In genomic region chr3:123370819-123371218, GRCh38 we compare ENCODE assay signal across 24 cellular contexts.
"Had no signal": no experiment of that assay in that cellular context is flagged by ENCODE, and none has a peak within 500 bp of the region (broad histone marks: within the 10 kb centered on the region; RNA-seq: fewer than 3 reads in every experiment).

No MANE protein-coding gene starts in this region.

- ATAC-seq: activated CD4-positive, CD25-positive, alpha-beta regulatory T cell treated with anti-CD3 and anti-CD28 coated beads, Interleukin-2, amount 50 U/mL, for 24 hours; body of pancreas; gastrocnemius medialis; lower lobe of right lung; T-helper 17 cell had no signal

- H3K27ac ChIP-seq: colonic mucosa, gastrocnemius medialis, lower lobe of right lung, neutrophil, testis, WERI-Rb-1 had no signal

- DNase-seq: activated CD4-positive, alpha-beta T cell treated with anti-CD3 and anti-CD28 coated beads for 48 hours; activated CD4-positive, alpha-beta T cell treated with anti-CD3 and anti-CD28 coated beads, Interleukin-2, amount 50 U/mL, for 48 hours; activated CD8-positive, alpha-beta memory T cell treated with anti-CD3 and anti-CD28 coated beads for 24 hours; activated effector memory CD4-positive, alpha-beta T cell treated with Interleukin-2 at 50 U/mL for 16 hours; activated naive CD4-positive, alpha-beta T cell treated with Interleukin-2 at 50 U/mL for 16 hours; anterior cingulate cortex; cerebellar nuclear complex; colonic mucosa; effector CD8-positive, alpha-beta T cell; gastrocnemius medialis; hypothalamus; immature natural killer cell; lower lobe of right lung; mesenchymal stem cell; retina; stimulated activated naive CD4-positive, alpha-beta T cell; SW 1271; T-helper 17 cell; T1000; testis; WERI-Rb-1 had no signal

- H3K4me1 ChIP-seq: colonic mucosa, gastrocnemius medialis had no signal

- H3K36me3 ChIP-seq: colonic mucosa, gastrocnemius medialis, lower lobe of right lung, neutrophil, WERI-Rb-1 had no signal

- H3K4me3 ChIP-seq: body of pancreas, colonic mucosa, gastrocnemius medialis, lower lobe of right lung, testis had no signal

- H3K27me3 ChIP-seq: body of pancreas, colonic mucosa, gastrocnemius medialis, testis had no signal

- H3K9me3 ChIP-seq: body of pancreas, colonic mucosa, gastrocnemius medialis, lower lobe of right lung, neutrophil, testis had no signal
